In the genomic region with DNA sequence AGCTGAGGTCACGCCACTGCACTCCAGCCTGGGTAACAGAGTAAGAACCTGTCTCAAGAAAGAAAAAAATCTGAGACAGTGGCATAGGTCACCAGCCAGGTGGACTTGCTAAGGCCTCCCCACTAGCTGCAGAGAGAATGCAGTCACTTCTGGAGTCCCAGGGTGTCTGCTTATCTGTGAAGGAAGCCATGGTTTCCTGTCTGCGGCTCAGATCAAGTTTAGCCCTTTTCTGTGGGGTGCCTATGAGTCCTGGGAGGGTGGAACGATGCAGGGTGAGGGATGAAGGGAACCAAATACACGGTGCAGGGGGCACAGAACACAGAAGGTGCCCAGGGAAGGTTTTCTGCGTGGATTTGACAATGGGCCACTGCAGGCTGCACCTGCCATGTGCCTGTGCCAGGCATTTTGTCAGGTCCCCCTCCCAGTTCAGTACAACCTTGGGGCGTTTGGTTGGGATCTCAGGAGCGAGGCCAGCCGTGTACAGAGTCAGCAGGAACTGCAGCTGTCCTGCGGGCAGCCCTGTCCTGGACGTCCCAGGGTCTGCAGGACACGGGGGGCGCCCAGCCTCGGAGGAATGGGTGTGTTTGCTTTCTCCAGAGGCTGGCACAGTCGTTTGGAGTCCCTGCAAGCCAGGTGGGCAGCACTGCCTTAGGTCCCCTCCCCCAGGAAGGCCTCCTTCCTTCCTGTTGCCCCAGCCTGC, we compare ENCODE assay signal across 14 cellular contexts.
DNase-seq lines count a peak whose midpoint lies in the region; ATAC-seq lines count a peak whose summit lies in the region.
"Had no signal": no experiment of that assay in that cellular context is flagged by ENCODE, and none has a peak within 500 bp of the region (broad histone marks: within the 10 kb centered on the region; RNA-seq: fewer than 3 reads in every experiment).

No MANE protein-coding gene starts in this region.

- no peak overlapping the region for H3K4me3 Mint-ChIP-seq in stimulated activated naive B cell treated with anti-CD40 and anti-IgM and Interleukin-4, amounts not matched to agents 10 μg/mL and 1 μg/mL and 100 μg/mL, for 72 hours
- H3K4me3 Mint-ChIP-seq: endodermal cell had no signal

- H3K27me3 Mint-ChIP-seq in stimulated activated naive B cell treated with anti-CD40 and anti-IgM and Interleukin-4, amounts not matched to agents 10 μg/mL and 1 μg/mL and 100 μg/mL, for 72 hours, result peaks cover 33 to 42% of the 10 kb centered on the region in 2 donors

- H3K9me3 Mint-ChIP-seq in stimulated activated naive B cell treated with anti-CD40 and anti-IgM and Interleukin-4, amounts not matched to agents 10 μg/mL and 1 μg/mL and 100 μg/mL, for 72 hours, result peaks cover 2 to 4% of the 10 kb centered on the region in 2 donors
- H3K9me3 Mint-ChIP-seq: endodermal cell had no signal

- H3K27ac Mint-ChIP-seq in stimulated activated naive B cell treated with anti-CD40 and anti-IgM and Interleukin-4, amounts not matched to agents 10 μg/mL and 1 μg/mL and 100 μg/mL, for 72 hours, result no peak overlapping the region
- H3K27ac Mint-ChIP-seq: endodermal cell had no signal

- H3K4me1 Mint-ChIP-seq in stimulated activated naive B cell treated with anti-CD40 and anti-IgM and Interleukin-4, amounts not matched to agents 10 μg/mL and 1 μg/mL and 100 μg/mL, for 72 hours, result peaks cover 10 to 13% of the 10 kb centered on the region in 2 donors

- peak; percentile 51 to 58 for ATAC-seq in stimulated activated naive B cell treated with anti-CD40 and anti-IgM and Interleukin-4, amounts not matched to agents 10 μg/mL and 1 μg/mL and 100 μg/mL, for 72 hours (replicated peaks)
- ATAC-seq in GM19351 (IDR thresholded peaks at IDR 0.05; ENCODE audit: unreplicated experiment), result no peak
- no peak for ATAC-seq in HG03159 (IDR thresholded peaks at IDR 0.05; ENCODE audit: unreplicated experiment)
- ATAC-seq: pancreas had no signal

- peaks cover 0 to 5% of the 10 kb centered on the region in 2 donors for H3K36me3 Mint-ChIP-seq in stimulated activated naive B cell treated with anti-CD40 and anti-IgM and Interleukin-4, amounts not matched to agents 10 μg/mL and 1 μg/mL and 100 μg/mL, for 72 hours

- DNase-seq in stimulated activated CD4-positive, alpha-beta T cell treated with anti-CD3 and anti-CD28 coated beads, Interleukin-15, amount 100 ng/mL, for 24 hours, result peak; percentile 14
- no peak for DNase-seq in stimulated activated CD4-positive, alpha-beta T cell treated with anti-CD3 and anti-CD28 coated beads, Interleukin-2, amount 100 ng/mL, for 48 hours
- DNase-seq in T-helper 9 cell, result peak; percentile 21
- DNase-seq in central memory CD4-positive, alpha-beta T cell, result peak; percentile 56
- no peak for DNase-seq in stimulated activated naive B cell treated with anti-CD40 and anti-IgM and Interleukin-4, amounts not matched to agents 10 μg/mL and 1 μg/mL and 100 μg/mL, for 72 hours
- no peak for DNase-seq in NCI-H226
- DNase-seq: endodermal cell, hippocampal formation, mammary epithelial cell, NCI-H2029, pancreas, WERI-Rb-1 had no signal

Comparison
In these comparisons a context has a peak if more than half of its experiments do, and no peak if none do; other contexts are left out.
1. DNase-seq: peak in stimulated activated CD4-positive, alpha-beta T cell treated with anti-CD3 and anti-CD28 coated beads, Interleukin-15, amount 100 ng/mL, for 24 hours (single experiment), T-helper 9 cell (single experiment) and central memory CD4-positive, alpha-beta T cell (single experiment); none in stimulated activated CD4-positive, alpha-beta T cell treated with anti-CD3 and anti-CD28 coated beads, Interleukin-2, amount 100 ng/mL, for 48 hours (0 of 2), stimulated activated naive B cell treated with anti-CD40 and anti-IgM and Interleukin-4, amounts not matched to agents 10 μg/mL and 1 μg/mL and 100 μg/mL, for 72 hours (single experiment) and NCI-H226 (single experiment).
2. ATAC-seq: peak in stimulated activated naive B cell treated with anti-CD40 and anti-IgM and Interleukin-4, amounts not matched to agents 10 μg/mL and 1 μg/mL and 100 μg/mL, for 72 hours (2 of 2); none in GM19351 (single experiment) and HG03159 (single experiment).